ENCODE assay signal across 1 cellular context in genomic region chr1:220274122-220274855, GRCh38.
A peak's percentile ranks its signal among the peaks of the same experiment; 100 is the strongest.
TF ChIP-seq lines count a peak whose summit lies in the region.

No MANE protein-coding gene starts in this region.

TF ChIP-seq in K562, 482 proteins besides CTCF, POLR2A, EP300 and RAD21 (continued from another document and continues in another):
- TF ChIP-seq CREB3 (tag; conservative IDR thresholded peaks at IDR 0.05; ENCODE audit: low read depth) (no peak), ZNF830 (CRISPR knock-in tag; IDR thresholded peaks at IDR 0.05) (no peak), ZNF584 (CRISPR knock-in tag; IDR thresholded peaks at IDR 0.05; ENCODE audit: low read depth) (peak; percentile 81; the same call in 1 of the 2 replicates), CBX8 (IDR thresholded peaks at IDR 0.05; ENCODE audit: borderline replicate concordance, extremely low read depth, low read depth, low read length, poor library complexity, severe bottlenecking) (no peak), TRIM24 (IDR thresholded peaks at IDR 0.05) (peak; percentile 80 to 84), NFYB (IDR thresholded peaks at IDR 0.05; ENCODE audit: extremely low read depth, insufficient read length) (no peak), SIN3B (IDR thresholded peaks at IDR 0.05; ENCODE audit: low read depth) (no peak), TBL1XR1 (IDR thresholded peaks at IDR 0.05; ENCODE audit: low read length in 2 of 2) (no peak), MTA1 (IDR thresholded peaks at IDR 0.05; ENCODE audit: borderline replicate concordance) (no peak), ZEB2 (IDR thresholded peaks at IDR 0.05) (no peak), ARHGAP35 (IDR thresholded peaks at IDR 0.05; ENCODE audit: partially characterized antibody) (no peak), ETS2 (tag; IDR thresholded peaks at IDR 0.05; ENCODE audit: borderline replicate concordance, poor library complexity, severe bottlenecking) (no peak), ZNF778 (CRISPR knock-in tag; IDR thresholded peaks at IDR 0.05) (no peak), ZNF75A (CRISPR knock-in tag; IDR thresholded peaks at IDR 0.05) (no peak), SIN3A (IDR thresholded peaks at IDR 0.05; ENCODE audit: borderline replicate concordance in 2 of 2, control insufficient read depth in 1 of 2, low read depth in 2 of 2, low read length in 2 of 2) (no peak), JUN (IDR thresholded peaks at IDR 0.05; ENCODE audit: borderline replicate concordance, low read depth, low read length) (no peak; the same call in 1 of the 2 replicates), JUN (CRISPR knock-in tag; IDR thresholded peaks at IDR 0.05; ENCODE audit: borderline replicate concordance) (no peak), POLR2G (IDR thresholded peaks at IDR 0.05; ENCODE audit: low read depth, low read length) (no peak), CBFA2T2 (conservative IDR thresholded peaks at IDR 0.05) (no peak), E4F1 (CRISPR knock-in tag; IDR thresholded peaks at IDR 0.05; ENCODE audit: borderline replicate concordance) (no peak), ZNF140 (CRISPR knock-in tag; IDR thresholded peaks at IDR 0.05) (no peak), POLR2AphosphoS5 (IDR thresholded peaks at IDR 0.05; ENCODE audit: control insufficient read depth, insufficient read depth, low read depth, low read length) (no peak), STAG1 (CRISPR knock-in tag; IDR thresholded peaks at IDR 0.05; ENCODE audit: borderline replicate concordance) (no peak), E2F3 (CRISPR knock-in tag; IDR thresholded peaks at IDR 0.05) (0 out of 2 replicates have a peak, but pooled peaks have one; percentile 49), ZC3H4 (CRISPR knock-in tag; IDR thresholded peaks at IDR 0.05; ENCODE audit: borderline replicate concordance) (no peak), ZNF212 (CRISPR knock-in tag; IDR thresholded peaks at IDR 0.05) (no peak), GTF2F1 (IDR thresholded peaks at IDR 0.05; ENCODE audit: low read depth, low read length) (no peak), MAX (CRISPR knock-in tag; IDR thresholded peaks at IDR 0.05) (no peak), ETV6 (IDR thresholded peaks at IDR 0.05; ENCODE audit: borderline replicate concordance in 1 of 2, low read depth in 2 of 2, low read length in 1 of 2) (no peak), ETV6 (CRISPR knock-in tag; IDR thresholded peaks at IDR 0.05; ENCODE audit: borderline replicate concordance) (no peak), ZHX1 (conservative IDR thresholded peaks at IDR 0.05; ENCODE audit: low read length) (no peak), CEBPG (CRISPR knock-in tag; IDR thresholded peaks at IDR 0.05) (peak; percentile 91), CEBPG (tag; conservative IDR thresholded peaks at IDR 0.05 in 1 of 2, IDR thresholded peaks at IDR 0.05 in 1 of 2) (peak; percentile 59 to 96), SMARCA4 (IDR thresholded peaks at IDR 0.05) (no peak), NFXL1 (CRISPR knock-in tag; IDR thresholded peaks at IDR 0.05) (0 out of 2 replicates have a peak, but pooled peaks have one; percentile 14), ZNF384 (IDR thresholded peaks at IDR 0.05; ENCODE audit: low read depth, low read length) (no peak), CXXC5 (CRISPR knock-in tag; IDR thresholded peaks at IDR 0.05) (peak; percentile 64), SIRT6 (IDR thresholded peaks at IDR 0.05; ENCODE audit: low read depth, low read length) (no peak), ARID2 (IDR thresholded peaks at IDR 0.05) (no peak), FOXP1 (CRISPR knock-in tag; IDR thresholded peaks at IDR 0.05) (no peak), DEAF1 (CRISPR knock-in tag; IDR thresholded peaks at IDR 0.05) (peak; percentile 28; the same call in 1 of the 2 replicates), XRCC5 (IDR thresholded peaks at IDR 0.05; ENCODE audit: low read depth, low read length) (no peak), ZNF785 (CRISPR knock-in tag; IDR thresholded peaks at IDR 0.05) (no peak), BRCA1 (IDR thresholded peaks at IDR 0.05) (no peak), BRCA1 (CRISPR knock-in tag; IDR thresholded peaks at IDR 0.05) (no peak), PHB (CRISPR knock-in tag; IDR thresholded peaks at IDR 0.05) (no peak), ZNF282 (CRISPR knock-in tag; IDR thresholded peaks at IDR 0.05) (no peak), PHF20 (IDR thresholded peaks at IDR 0.05; ENCODE audit: partially characterized antibody) (no peak), MCM3 (IDR thresholded peaks at IDR 0.05) (no peak), ARID1B (IDR thresholded peaks at IDR 0.05) (peak; percentile 61)
- TF ChIP-seq, protein P1, sequence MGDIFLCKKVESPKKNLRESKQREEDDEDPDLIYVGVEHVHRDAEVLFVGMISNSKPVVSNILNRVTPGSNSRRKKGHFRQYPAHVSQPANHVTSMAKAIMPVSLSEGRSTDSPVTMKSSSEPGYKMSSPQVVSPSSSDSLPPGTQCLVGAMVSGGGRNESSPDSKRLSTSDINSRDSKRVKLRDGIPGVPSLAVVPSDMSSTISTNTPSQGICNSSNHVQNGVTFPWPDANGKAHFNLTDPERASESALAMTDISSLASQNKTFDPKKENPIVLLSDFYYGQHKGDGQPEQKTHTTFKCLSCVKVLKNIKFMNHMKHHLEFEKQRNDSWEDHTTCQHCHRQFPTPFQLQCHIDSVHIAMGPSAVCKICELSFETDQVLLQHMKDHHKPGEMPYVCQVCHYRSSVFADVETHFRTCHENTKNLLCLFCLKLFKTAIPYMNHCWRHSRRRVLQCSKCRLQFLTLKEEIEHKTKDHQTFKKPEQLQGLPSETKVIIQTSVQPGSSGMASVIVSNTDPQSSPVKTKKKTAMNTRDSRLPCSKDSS (IDR thresholded peaks at IDR 0.05; ENCODE audit: low read depth, partially characterized antibody): no peak
- TF ChIP-seq, protein P2, sequence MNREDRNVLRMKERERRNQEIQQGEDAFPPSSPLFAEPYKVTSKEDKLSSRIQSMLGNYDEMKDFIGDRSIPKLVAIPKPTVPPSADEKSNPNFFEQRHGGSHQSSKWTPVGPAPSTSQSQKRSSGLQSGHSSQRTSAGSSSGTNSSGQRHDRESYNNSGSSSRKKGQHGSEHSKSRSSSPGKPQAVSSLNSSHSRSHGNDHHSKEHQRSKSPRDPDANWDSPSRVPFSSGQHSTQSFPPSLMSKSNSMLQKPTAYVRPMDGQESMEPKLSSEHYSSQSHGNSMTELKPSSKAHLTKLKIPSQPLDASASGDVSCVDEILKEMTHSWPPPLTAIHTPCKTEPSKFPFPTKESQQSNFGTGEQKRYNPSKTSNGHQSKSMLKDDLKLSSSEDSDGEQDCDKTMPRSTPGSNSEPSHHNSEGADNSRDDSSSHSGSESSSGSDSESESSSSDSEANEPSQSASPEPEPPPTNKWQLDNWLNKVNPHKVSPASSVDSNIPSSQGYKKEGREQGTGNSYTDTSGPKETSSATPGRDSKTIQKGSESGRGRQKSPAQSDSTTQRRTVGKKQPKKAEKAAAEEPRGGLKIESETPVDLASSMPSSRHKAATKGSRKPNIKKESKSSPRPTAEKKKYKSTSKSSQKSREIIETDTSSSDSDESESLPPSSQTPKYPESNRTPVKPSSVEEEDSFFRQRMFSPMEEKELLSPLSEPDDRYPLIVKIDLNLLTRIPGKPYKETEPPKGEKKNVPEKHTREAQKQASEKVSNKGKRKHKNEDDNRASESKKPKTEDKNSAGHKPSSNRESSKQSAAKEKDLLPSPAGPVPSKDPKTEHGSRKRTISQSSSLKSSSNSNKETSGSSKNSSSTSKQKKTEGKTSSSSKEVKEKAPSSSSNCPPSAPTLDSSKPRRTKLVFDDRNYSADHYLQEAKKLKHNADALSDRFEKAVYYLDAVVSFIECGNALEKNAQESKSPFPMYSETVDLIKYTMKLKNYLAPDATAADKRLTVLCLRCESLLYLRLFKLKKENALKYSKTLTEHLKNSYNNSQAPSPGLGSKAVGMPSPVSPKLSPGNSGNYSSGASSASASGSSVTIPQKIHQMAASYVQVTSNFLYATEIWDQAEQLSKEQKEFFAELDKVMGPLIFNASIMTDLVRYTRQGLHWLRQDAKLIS (CRISPR knock-in tag; IDR thresholded peaks at IDR 0.05): no peak
- TF ChIP-seq, protein P3, sequence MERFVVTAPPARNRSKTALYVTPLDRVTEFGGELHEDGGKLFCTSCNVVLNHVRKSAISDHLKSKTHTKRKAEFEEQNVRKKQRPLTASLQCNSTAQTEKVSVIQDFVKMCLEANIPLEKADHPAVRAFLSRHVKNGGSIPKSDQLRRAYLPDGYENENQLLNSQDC (CRISPR knock-in tag; IDR thresholded peaks at IDR 0.05): no peak
- TF ChIP-seq, protein P4, sequence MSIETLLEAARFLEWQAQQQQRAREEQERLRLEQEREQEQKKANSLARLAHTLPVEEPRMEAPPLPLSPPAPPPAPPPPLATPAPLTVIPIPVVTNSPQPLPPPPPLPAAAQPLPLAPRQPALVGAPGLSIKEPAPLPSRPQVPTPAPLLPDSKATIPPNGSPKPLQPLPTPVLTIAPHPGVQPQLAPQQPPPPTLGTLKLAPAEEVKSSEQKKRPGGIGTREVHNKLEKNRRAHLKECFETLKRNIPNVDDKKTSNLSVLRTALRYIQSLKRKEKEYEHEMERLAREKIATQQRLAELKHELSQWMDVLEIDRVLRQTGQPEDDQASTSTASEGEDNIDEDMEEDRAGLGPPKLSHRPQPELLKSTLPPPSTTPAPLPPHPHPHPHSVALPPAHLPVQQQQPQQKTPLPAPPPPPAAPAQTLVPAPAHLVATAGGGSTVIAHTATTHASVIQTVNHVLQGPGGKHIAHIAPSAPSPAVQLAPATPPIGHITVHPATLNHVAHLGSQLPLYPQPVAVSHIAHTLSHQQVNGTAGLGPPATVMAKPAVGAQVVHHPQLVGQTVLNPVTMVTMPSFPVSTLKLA (conservative IDR thresholded peaks at IDR 0.05): no peak
